ENCODE assay signal across 2 cellular contexts in genomic region chr16:19722269-19722952, GRCh38.
TF ChIP-seq lines count a peak whose summit lies in the region.

No MANE protein-coding gene starts in this region.

TF ChIP-seq in HEK293, 187 proteins besides CTCF, POLR2A, EP300 and RAD21:
- TF ChIP-seq ZNF571 (tag by site-specific recombination; IDR thresholded peaks at IDR 0.05) (no peak), ZNF335 (tag by site-specific recombination; conservative IDR thresholded peaks at IDR 0.05) (peak; percentile 47)

TF ChIP-seq in H1, 55 proteins besides CTCF, POLR2A, EP300 and RAD21:
- TF ChIP-seq, protein P1, sequence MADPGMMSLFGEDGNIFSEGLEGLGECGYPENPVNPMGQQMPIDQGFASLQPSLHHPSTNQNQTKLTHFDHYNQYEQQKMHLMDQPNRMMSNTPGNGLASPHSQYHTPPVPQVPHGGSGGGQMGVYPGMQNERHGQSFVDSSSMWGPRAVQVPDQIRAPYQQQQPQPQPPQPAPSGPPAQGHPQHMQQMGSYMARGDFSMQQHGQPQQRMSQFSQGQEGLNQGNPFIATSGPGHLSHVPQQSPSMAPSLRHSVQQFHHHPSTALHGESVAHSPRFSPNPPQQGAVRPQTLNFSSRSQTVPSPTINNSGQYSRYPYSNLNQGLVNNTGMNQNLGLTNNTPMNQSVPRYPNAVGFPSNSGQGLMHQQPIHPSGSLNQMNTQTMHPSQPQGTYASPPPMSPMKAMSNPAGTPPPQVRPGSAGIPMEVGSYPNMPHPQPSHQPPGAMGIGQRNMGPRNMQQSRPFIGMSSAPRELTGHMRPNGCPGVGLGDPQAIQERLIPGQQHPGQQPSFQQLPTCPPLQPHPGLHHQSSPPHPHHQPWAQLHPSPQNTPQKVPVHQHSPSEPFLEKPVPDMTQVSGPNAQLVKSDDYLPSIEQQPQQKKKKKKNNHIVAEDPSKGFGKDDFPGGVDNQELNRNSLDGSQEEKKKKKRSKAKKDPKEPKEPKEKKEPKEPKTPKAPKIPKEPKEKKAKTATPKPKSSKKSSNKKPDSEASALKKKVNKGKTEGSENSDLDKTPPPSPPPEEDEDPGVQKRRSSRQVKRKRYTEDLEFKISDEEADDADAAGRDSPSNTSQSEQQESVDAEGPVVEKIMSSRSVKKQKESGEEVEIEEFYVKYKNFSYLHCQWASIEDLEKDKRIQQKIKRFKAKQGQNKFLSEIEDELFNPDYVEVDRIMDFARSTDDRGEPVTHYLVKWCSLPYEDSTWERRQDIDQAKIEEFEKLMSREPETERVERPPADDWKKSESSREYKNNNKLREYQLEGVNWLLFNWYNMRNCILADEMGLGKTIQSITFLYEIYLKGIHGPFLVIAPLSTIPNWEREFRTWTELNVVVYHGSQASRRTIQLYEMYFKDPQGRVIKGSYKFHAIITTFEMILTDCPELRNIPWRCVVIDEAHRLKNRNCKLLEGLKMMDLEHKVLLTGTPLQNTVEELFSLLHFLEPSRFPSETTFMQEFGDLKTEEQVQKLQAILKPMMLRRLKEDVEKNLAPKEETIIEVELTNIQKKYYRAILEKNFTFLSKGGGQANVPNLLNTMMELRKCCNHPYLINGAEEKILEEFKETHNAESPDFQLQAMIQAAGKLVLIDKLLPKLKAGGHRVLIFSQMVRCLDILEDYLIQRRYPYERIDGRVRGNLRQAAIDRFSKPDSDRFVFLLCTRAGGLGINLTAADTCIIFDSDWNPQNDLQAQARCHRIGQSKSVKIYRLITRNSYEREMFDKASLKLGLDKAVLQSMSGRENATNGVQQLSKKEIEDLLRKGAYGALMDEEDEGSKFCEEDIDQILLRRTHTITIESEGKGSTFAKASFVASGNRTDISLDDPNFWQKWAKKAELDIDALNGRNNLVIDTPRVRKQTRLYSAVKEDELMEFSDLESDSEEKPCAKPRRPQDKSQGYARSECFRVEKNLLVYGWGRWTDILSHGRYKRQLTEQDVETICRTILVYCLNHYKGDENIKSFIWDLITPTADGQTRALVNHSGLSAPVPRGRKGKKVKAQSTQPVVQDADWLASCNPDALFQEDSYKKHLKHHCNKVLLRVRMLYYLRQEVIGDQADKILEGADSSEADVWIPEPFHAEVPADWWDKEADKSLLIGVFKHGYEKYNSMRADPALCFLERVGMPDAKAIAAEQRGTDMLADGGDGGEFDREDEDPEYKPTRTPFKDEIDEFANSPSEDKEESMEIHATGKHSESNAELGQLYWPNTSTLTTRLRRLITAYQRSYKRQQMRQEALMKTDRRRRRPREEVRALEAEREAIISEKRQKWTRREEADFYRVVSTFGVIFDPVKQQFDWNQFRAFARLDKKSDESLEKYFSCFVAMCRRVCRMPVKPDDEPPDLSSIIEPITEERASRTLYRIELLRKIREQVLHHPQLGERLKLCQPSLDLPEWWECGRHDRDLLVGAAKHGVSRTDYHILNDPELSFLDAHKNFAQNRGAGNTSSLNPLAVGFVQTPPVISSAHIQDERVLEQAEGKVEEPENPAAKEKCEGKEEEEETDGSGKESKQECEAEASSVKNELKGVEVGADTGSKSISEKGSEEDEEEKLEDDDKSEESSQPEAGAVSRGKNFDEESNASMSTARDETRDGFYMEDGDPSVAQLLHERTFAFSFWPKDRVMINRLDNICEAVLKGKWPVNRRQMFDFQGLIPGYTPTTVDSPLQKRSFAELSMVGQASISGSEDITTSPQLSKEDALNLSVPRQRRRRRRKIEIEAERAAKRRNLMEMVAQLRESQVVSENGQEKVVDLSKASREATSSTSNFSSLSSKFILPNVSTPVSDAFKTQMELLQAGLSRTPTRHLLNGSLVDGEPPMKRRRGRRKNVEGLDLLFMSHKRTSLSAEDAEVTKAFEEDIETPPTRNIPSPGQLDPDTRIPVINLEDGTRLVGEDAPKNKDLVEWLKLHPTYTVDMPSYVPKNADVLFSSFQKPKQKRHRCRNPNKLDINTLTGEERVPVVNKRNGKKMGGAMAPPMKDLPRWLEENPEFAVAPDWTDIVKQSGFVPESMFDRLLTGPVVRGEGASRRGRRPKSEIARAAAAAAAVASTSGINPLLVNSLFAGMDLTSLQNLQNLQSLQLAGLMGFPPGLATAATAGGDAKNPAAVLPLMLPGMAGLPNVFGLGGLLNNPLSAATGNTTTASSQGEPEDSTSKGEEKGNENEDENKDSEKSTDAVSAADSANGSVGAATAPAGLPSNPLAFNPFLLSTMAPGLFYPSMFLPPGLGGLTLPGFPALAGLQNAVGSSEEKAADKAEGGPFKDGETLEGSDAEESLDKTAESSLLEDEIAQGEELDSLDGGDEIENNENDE (IDR thresholded peaks at IDR 0.05; ENCODE audit: insufficient replicate concordance, low read length) = no peak
- TF ChIP-seq CHD2 (IDR thresholded peaks at IDR 0.05; ENCODE audit: low read length) (no peak), SIN3A (conservative IDR thresholded peaks at IDR 0.05 in 1 of 2, IDR thresholded peaks at IDR 0.05 in 1 of 2; ENCODE audit: low read depth in 1 of 2, low read length in 2 of 2) (no peak), FOSL1 (IDR thresholded peaks at IDR 0.05; ENCODE audit: insufficient read depth, low read depth, low read length) (no peak), KDM4A (IDR thresholded peaks at IDR 0.05; ENCODE audit: low read depth, low read length, severe bottlenecking) (no peak), ASH2L (IDR thresholded peaks at IDR 0.05; ENCODE audit: low read length) (no peak), TBP (IDR thresholded peaks at IDR 0.05; ENCODE audit: low read depth, low read length) (no peak), RBBP5 (IDR thresholded peaks at IDR 0.05; ENCODE audit: borderline replicate concordance, low read depth, low read length) (no peak), GTF2F1 (IDR thresholded peaks at IDR 0.05; ENCODE audit: borderline replicate concordance, low read depth, low read length) (no peak)
